In genomic region chr4:119284876-119285611, GRCh38 we compare ENCODE assay signal across 8 cellular contexts. TPM values are rescaled to one million over a fixed set of nuclear protein-coding genes. Genes with fewer than 3 reads are reported as not detected.
DNase-seq lines count a peak whose midpoint lies in the region; ATAC-seq and TF ChIP-seq lines count a peak whose summit lies in the region.

No MANE protein-coding gene starts in this region.

- H3K36me3 ChIP-seq in brain microvascular endothelial cell (replicated peaks) = no peaks in the 10 kb centered on the region

- TF ChIP-seq CTCF in brain microvascular endothelial cell (IDR thresholded peaks at IDR 0.05; ENCODE audit: low read depth, low read length, missing control alignments) = no peak

- ATAC-seq in GM18867 (IDR thresholded peaks at IDR 0.05; ENCODE audit: unreplicated experiment) = peak; percentile 79
- peak; percentile 91 for ATAC-seq in HG03342 (IDR thresholded peaks at IDR 0.05; ENCODE audit: unreplicated experiment)

- DNase-seq in brain microvascular endothelial cell = no peak
- peak; percentile 33 for DNase-seq in myocyte (ENCODE audit: low read depth)
- DNase-seq in kidney glomerular epithelial cell (lab: John Stamatoyannopoulos, UW) = no peak
- no peak for DNase-seq in NCI-H446 (lab: John Stamatoyannopoulos, UW)
- DNase-seq in GM19238 (ENCODE audit: insufficient read length, low spot score) = no peak
- DNase-seq in caudate nucleus (lab: John Stamatoyannopoulos, UW) = no peak

- in situ Hi-C loops in brain microvascular endothelial cell (cut with HindIII; ENCODE audit: low pct_ligation_motif_present, low sequenced_read_pairs) = no loop called here

- no peaks in the 10 kb centered on the region for H3K27me3 ChIP-seq in brain microvascular endothelial cell (replicated peaks)

- H3K27ac ChIP-seq in brain microvascular endothelial cell = no peak overlapping the region
- no peak overlapping the region for H3K27ac ChIP-seq in caudate nucleus (ENCODE audit: low read depth, low read length)

- peak overlapping the region; percentile 30 for H3K4me3 ChIP-seq in brain microvascular endothelial cell (ENCODE audit: low read depth, low read length)

RNA-seq across cellular contexts. Expression of gene FABP2, which starts 36.9 kb away (rescaled TPM):
- not detected in 2 replicates for total RNA-seq in myocyte
- polyA plus RNA-seq in myocyte (2012) = 0.04 TPM
